Comparison of ENCODE assay signal across 8 cellular contexts in the genomic region with DNA sequence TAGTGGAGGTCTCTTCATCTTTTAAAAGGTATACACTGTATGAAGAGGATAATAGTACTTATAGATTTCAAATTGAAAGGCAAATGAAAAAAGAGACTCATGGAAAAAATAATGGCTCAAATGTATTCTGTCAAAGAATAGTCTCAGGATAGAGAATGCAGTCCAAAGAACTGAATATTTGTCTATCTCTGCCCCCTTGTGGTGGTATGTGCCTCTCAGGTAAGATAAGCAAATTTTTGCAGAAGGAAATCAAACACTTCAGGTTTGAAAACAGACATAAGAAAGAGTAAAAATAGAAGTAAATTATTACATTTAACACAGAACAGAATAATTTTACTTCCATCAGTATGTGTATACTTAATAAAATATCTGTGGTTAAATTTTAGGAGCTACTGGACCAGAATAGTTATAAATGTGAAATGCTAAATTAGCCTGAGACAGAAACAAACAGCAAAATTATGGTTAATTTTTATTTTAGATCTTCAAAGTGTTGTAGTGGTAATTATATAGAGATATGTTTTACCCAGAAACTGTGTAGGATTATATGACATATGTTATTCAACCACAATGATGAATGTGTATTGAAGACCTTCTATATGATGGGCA.
DNase-seq lines count a peak whose midpoint lies in the region; ATAC-seq and TF ChIP-seq lines count a peak whose summit lies in the region.

No MANE protein-coding gene starts in this region.

- ATAC-seq in HG03159 (IDR thresholded peaks at IDR 0.05; ENCODE audit: unreplicated experiment): peak; percentile 82
- peak; percentile 60 for ATAC-seq in activated CD8-positive, alpha-beta T cell treated with anti-CD3 and anti-CD28 coated beads for 36 hours

- no peaks in the 10 kb centered on the region for H3K27me3 ChIP-seq in BE2C
- H3K27me3 ChIP-seq in cardiac muscle cell: no peaks in the 10 kb centered on the region

- H3K9me3 Mint-ChIP-seq in activated CD8-positive, alpha-beta T cell treated with anti-CD3 and anti-CD28 coated beads for 36 hours: no peaks in the 10 kb centered on the region

- CTCF ChIA-PET in activated CD8-positive, alpha-beta T cell treated with anti-CD3 and anti-CD28 coated beads for 36 hours (lab: Charles Lee): interaction anchor here (0.8 to 3.7 kb wide), 12 partner anchors 9 to 731 kb away, joined by 3 to 14 read pairs (median 5); no protein-coding TSS in a partner anchor

- no peak overlapping the region for H3K4me3 ChIP-seq in BE2C (ENCODE audit: low read depth, low read length)
- no peak overlapping the region for H3K4me3 ChIP-seq in cardiac muscle cell

- POLR2A ChIA-PET in activated CD8-positive, alpha-beta T cell treated with anti-CD3 and anti-CD28 coated beads for 36 hours (lab: Charles Lee): no interaction called here

- H3K9me3 ChIP-seq in BE2C (no peaks in the 10 kb centered on the region), cardiac muscle cell (ENCODE audit: low read depth) (no peaks in the 10 kb centered on the region)

- in situ Hi-C loops in GM13977 (cut with MboI; ENCODE audit: low pct_unique_long_range_greater_than_20kb, low sequenced_read_pairs, unreplicated experiment): loop anchor here (25.0 kb wide), 1 partner anchor 294 kb away; no protein-coding TSS in a partner anchor

- H3K36me3 Mint-ChIP-seq in activated CD8-positive, alpha-beta T cell treated with anti-CD3 and anti-CD28 coated beads for 36 hours (ENCODE audit: low read depth): no peaks in the 10 kb centered on the region

- TF ChIP-seq CTCF in BE2C (IDR thresholded peaks at IDR 0.05; ENCODE audit: low read depth, low read length) (peak; percentile 85), GM13977 (IDR thresholded peaks at IDR 0.05; ENCODE audit: extremely low read depth, insufficient read depth, missing control alignments) (peak; percentile 60), cardiac muscle cell (IDR thresholded peaks at IDR 0.05; ENCODE audit: low read depth, low read length) (peak; percentile 72)
- TF ChIP-seq CTCF in activated CD8-positive, alpha-beta T cell treated with anti-CD3 and anti-CD28 coated beads for 36 hours (IDR thresholded peaks at IDR 0.05): peak; percentile 87

- H3K36me3 ChIP-seq in BE2C (no peaks in the 10 kb centered on the region), cardiac muscle cell (no peaks in the 10 kb centered on the region)

- no peaks in the 10 kb centered on the region for H3K4me1 Mint-ChIP-seq in activated CD8-positive, alpha-beta T cell treated with anti-CD3 and anti-CD28 coated beads for 36 hours (ENCODE audit: low read depth)

- H3K4me3 Mint-ChIP-seq in activated CD8-positive, alpha-beta T cell treated with anti-CD3 and anti-CD28 coated beads for 36 hours: no peak overlapping the region

- intact Hi-C loops in activated CD8-positive, alpha-beta T cell treated with anti-CD3 and anti-CD28 coated beads for 36 hours (cut with micrococcal nuclease): loop anchor here (2.0 to 10.0 kb wide), 2 partner anchors 301 to 687 kb away; no protein-coding TSS in a partner anchor

- no peak overlapping the region for H3K27ac ChIP-seq in cardiac muscle cell

- no peak overlapping the region for H3K27ac Mint-ChIP-seq in activated CD8-positive, alpha-beta T cell treated with anti-CD3 and anti-CD28 coated beads for 36 hours

- peaks cover 15% of the 10 kb centered on the region for H3K27me3 Mint-ChIP-seq in activated CD8-positive, alpha-beta T cell treated with anti-CD3 and anti-CD28 coated beads for 36 hours

- H3K4me1 ChIP-seq in BE2C: no peaks in the 10 kb centered on the region; the same call in 1 of the 2 replicates
- H3K4me1 ChIP-seq in cardiac muscle cell (ENCODE audit: low read depth): peaks cover 3% of the 10 kb centered on the region

- DNase-seq in BE2C: peak; percentile 80
- DNase-seq in GM13977 (ENCODE audit: low spot score): peak; percentile 16
- DNase-seq in NCI-H510A treated with DMSO at 0.1 percent for 48 hours (lab: John Stamatoyannopoulos, UW): peak; percentile 53
- peak; percentile 57 for DNase-seq in activated CD8-positive, alpha-beta T cell treated with anti-CD3 and anti-CD28 coated beads for 36 hours
- peak; percentile 76 to 83 for DNase-seq in cardiac muscle cell (ENCODE audit: low read depth in 1 of 2, low spot score in 1 of 2)
- peak; percentile 66 for DNase-seq in renal cortical epithelial cell (ENCODE audit: low read depth)
- DNase-seq in islet precursor cell: no peak
